ENCODE assay signal across 21 cellular contexts in the genomic region with DNA sequence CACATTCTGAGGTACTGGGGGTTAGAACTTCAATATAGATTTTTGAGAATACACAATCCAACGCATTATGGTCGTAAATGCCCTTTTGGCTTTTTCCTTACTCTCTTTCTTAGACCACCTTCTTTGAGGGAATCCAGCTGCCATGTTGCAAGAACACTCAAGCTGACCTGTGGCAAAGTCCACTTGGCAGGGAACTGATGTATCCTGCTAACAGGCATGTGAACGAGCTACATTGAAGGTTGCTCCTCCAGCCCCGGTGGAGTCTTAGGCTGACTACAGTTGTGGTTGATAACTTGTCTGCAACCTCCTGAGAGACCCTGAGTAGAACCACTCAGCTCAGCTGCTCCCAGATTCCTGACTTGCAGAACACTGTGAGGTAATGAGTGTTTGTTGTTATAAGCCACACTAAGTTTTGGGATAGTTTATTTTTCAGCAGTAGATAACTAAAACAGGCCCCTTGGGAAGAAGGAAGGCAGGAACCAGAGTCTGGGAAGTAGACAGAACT.
DNase-seq lines count a peak whose midpoint lies in the region; FAIRE-seq and TF ChIP-seq lines count a peak whose summit lies in the region.
"Had no signal": no experiment of that assay in that cellular context is flagged by ENCODE, and none has a peak within 500 bp of the region (broad histone marks: within the 10 kb centered on the region; RNA-seq: fewer than 3 reads in every experiment).

No MANE protein-coding gene starts in this region.

- H3K36me3 ChIP-seq in bronchial epithelial cell (ENCODE audit: control insufficient read depth, insufficient read depth, low read length): no peaks in the 10 kb centered on the region
- H3K36me3 ChIP-seq: BE2C, HAP-1 had no signal

- H3K4me3 ChIP-seq in bronchial epithelial cell (ENCODE audit: low read depth, low read length): no peak overlapping the region
- H3K4me3 ChIP-seq: GM12878, HAP-1 had no signal

- peak; percentile 36 for FAIRE-seq in bronchial epithelial cell (lab: Jason Lieb, UNC)
- FAIRE-seq: A204.1, GM12878, GM18507, H1 had no signal

- H3K27me3 ChIP-seq in bronchial epithelial cell (ENCODE audit: control insufficient read depth, insufficient read depth, low read length): no peaks in the 10 kb centered on the region
- H3K27me3 ChIP-seq: BE2C had no signal

- no peak for TF ChIP-seq CTCF in bronchial epithelial cell (IDR thresholded peaks at IDR 0.05; ENCODE audit: insufficient read depth, low read length, severe bottlenecking)

- DNase-seq in H4 (ENCODE audit: low spot score): peak; percentile 54
- DNase-seq in bronchial epithelial cell (ENCODE audit: low read depth): no peak
- DNase-seq in renal cortical epithelial cell (ENCODE audit: low read depth): peak; percentile 31
- DNase-seq in substantia nigra (lab: John Stamatoyannopoulos, UW): no peak
- DNase-seq in activated CD4-positive, CD25-positive, alpha-beta regulatory T cell treated with anti-CD3 and anti-CD28 coated beads, Interleukin-2, amount 50 U/mL, for 72 hours: no peak
- no peak for DNase-seq in SIG-M5 treated with dmso at 0.1 percent for 504 hours (lab: John Stamatoyannopoulos, UW; ENCODE audit: unreplicated experiment)
- DNase-seq: ACHN; BE2C; C1 segment of cervical spinal cord; CD4-positive, CD25-positive, alpha-beta regulatory T cell; CD8-positive, alpha-beta memory T cell; COR-L47; DMS 273 treated with DMSO at 0.1 percent for 48 hours; DMS53; DND-41; EL had no signal

- H3K27ac ChIP-seq in substantia nigra (ENCODE audit: low read depth, low read length, poor library complexity, severe bottlenecking): no peak overlapping the region

Comparison
In these comparisons a context has a peak if more than half of its experiments do, and no peak if none do; other contexts are left out.
1. DNase-seq: peak in H4 (single experiment) and renal cortical epithelial cell (single experiment); none in bronchial epithelial cell (single experiment), substantia nigra (0 of 49), activated CD4-positive, CD25-positive, alpha-beta regulatory T cell treated with anti-CD3 and anti-CD28 coated beads, Interleukin-2, amount 50 U/mL, for 72 hours (single experiment) and SIG-M5 treated with dmso at 0.1 percent for 504 hours (single experiment).